ENCODE assay signal across 8 cellular contexts in genomic region chr10:91006752-91007346, GRCh38.
DNase-seq lines count a peak whose midpoint lies in the region; ATAC-seq, FAIRE-seq and TF ChIP-seq lines count a peak whose summit lies in the region.

No MANE protein-coding gene starts in this region.

- no peaks in the 10 kb centered on the region for H3K36me3 Mint-ChIP-seq in activated CD8-positive, alpha-beta memory T cell treated with anti-CD3 and anti-CD28 coated beads, Interleukin-2, amount 10 ng/mL, durations not matched to agents 7 days and 5 days
- H3K36me3 Mint-ChIP-seq in T-helper 17 cell (ENCODE audit: low read depth) (no peaks in the 10 kb centered on the region), chondrocyte (ENCODE audit: low read depth) (no peaks in the 10 kb centered on the region)

- no peaks in the 10 kb centered on the region for H3K9me3 ChIP-seq in T-helper 17 cell (ENCODE audit: control insufficient read depth, low read length, poor library complexity, severe bottlenecking)

- peak overlapping the region; percentile 33 for H3K4me3 Mint-ChIP-seq in activated CD8-positive, alpha-beta memory T cell treated with anti-CD3 and anti-CD28 coated beads, Interleukin-2, amount 10 ng/mL, durations not matched to agents 7 days and 5 days
- peak overlapping the region; percentile 21 for H3K4me3 Mint-ChIP-seq in T-helper 17 cell
- H3K4me3 Mint-ChIP-seq in stimulated activated naive CD8-positive, alpha-beta T cell treated with anti-CD3 and anti-CD28 coated beads, Interleukin-15, amount 100 ng/mL, for 72 hours: peak overlapping the region; percentile 54 to 61
- H3K4me3 Mint-ChIP-seq in chondrocyte (ENCODE audit: unreplicated experiment): no peak overlapping the region

- CTCF ChIA-PET in activated CD8-positive, alpha-beta memory T cell treated with anti-CD3 and anti-CD28 coated beads, Interleukin-2, amount 10 ng/mL, durations not matched to agents 7 days and 5 days (lab: Charles Lee): interaction anchor here (0.5 to 3.3 kb wide), 30 partner anchors 11 to 628 kb away, joined by 3 to 59 read pairs (median 4); no protein-coding TSS in a partner anchor

- DNase-seq in activated CD8-positive, alpha-beta memory T cell treated with anti-CD3 and anti-CD28 coated beads, Interleukin-2, amount 10 ng/mL, durations not matched to agents 7 days and 5 days: no peak
- no peak for DNase-seq in activated CD8-positive, alpha-beta memory T cell treated with anti-CD3 and anti-CD28 coated beads, Interleukin-2, amount 50 U/mL, for 4 hours
- DNase-seq in T-helper 17 cell (no peak), chondrocyte (ENCODE audit: low spot score) (no peak), NCI-H146 (lab: John Stamatoyannopoulos, UW) (no peak), H54 (ENCODE audit: insufficient read length, low spot score) (no peak)
- peak in 1 of 2 donors; percentile 20 for DNase-seq in stimulated activated naive CD8-positive, alpha-beta T cell treated with anti-CD3 and anti-CD28 coated beads, Interleukin-15, amount 100 ng/mL, for 72 hours

- H3K4me1 Mint-ChIP-seq in activated CD8-positive, alpha-beta memory T cell treated with anti-CD3 and anti-CD28 coated beads, Interleukin-2, amount 10 ng/mL, durations not matched to agents 7 days and 5 days: peaks cover 31% of the 10 kb centered on the region
- H3K4me1 Mint-ChIP-seq in T-helper 17 cell (peaks cover 21% of the 10 kb centered on the region), chondrocyte (ENCODE audit: low read depth) (peaks cover 27% of the 10 kb centered on the region)
- H3K4me1 Mint-ChIP-seq in stimulated activated naive CD8-positive, alpha-beta T cell treated with anti-CD3 and anti-CD28 coated beads, Interleukin-15, amount 100 ng/mL, for 72 hours: peaks cover 53% of the 10 kb centered on the region

- TF ChIP-seq CTCF in chondrocyte (IDR thresholded peaks at IDR 0.05): no peak

- no peak for TF ChIP-seq POLR2A in H54 (IDR thresholded peaks at IDR 0.05; ENCODE audit: low read depth, low read length)

- H3K27me3 Mint-ChIP-seq in activated CD8-positive, alpha-beta memory T cell treated with anti-CD3 and anti-CD28 coated beads, Interleukin-2, amount 10 ng/mL, durations not matched to agents 7 days and 5 days: peaks cover 40% of the 10 kb centered on the region
- peaks cover 13% of the 10 kb centered on the region for H3K27me3 Mint-ChIP-seq in T-helper 17 cell
- H3K27me3 Mint-ChIP-seq in stimulated activated naive CD8-positive, alpha-beta T cell treated with anti-CD3 and anti-CD28 coated beads, Interleukin-15, amount 100 ng/mL, for 72 hours: peaks cover 34% of the 10 kb centered on the region
- H3K27me3 Mint-ChIP-seq in chondrocyte (ENCODE audit: low read depth): no peaks in the 10 kb centered on the region

- peak overlapping the region; percentile 66 for H3K27ac Mint-ChIP-seq in activated CD8-positive, alpha-beta memory T cell treated with anti-CD3 and anti-CD28 coated beads, Interleukin-2, amount 10 ng/mL, durations not matched to agents 7 days and 5 days
- peak overlapping the region; percentile 24 for H3K27ac Mint-ChIP-seq in T-helper 17 cell
- peak overlapping the region in 1 of 2 donors; percentile 22 for H3K27ac Mint-ChIP-seq in stimulated activated naive CD8-positive, alpha-beta T cell treated with anti-CD3 and anti-CD28 coated beads, Interleukin-15, amount 100 ng/mL, for 72 hours
- no peak overlapping the region for H3K27ac Mint-ChIP-seq in chondrocyte (ENCODE audit: unreplicated experiment)

- no peak for FAIRE-seq in H54 (lab: Jason Lieb, UNC)

- peak; percentile 82 for ATAC-seq in activated CD8-positive, alpha-beta memory T cell treated with anti-CD3 and anti-CD28 coated beads, Interleukin-2, amount 10 ng/mL, durations not matched to agents 7 days and 5 days
- ATAC-seq in HG02840 (IDR thresholded peaks at IDR 0.05; ENCODE audit: low FRiP score, unreplicated experiment) (peak; percentile 83), T-helper 17 cell (peak; percentile 65)
- ATAC-seq in stimulated activated naive CD8-positive, alpha-beta T cell treated with anti-CD3 and anti-CD28 coated beads, Interleukin-15, amount 100 ng/mL, for 72 hours: peak; percentile 92

- no peaks in the 10 kb centered on the region for H3K9me3 Mint-ChIP-seq in activated CD8-positive, alpha-beta memory T cell treated with anti-CD3 and anti-CD28 coated beads, Interleukin-2, amount 10 ng/mL, durations not matched to agents 7 days and 5 days (ENCODE audit: low read depth)
- H3K9me3 Mint-ChIP-seq in stimulated activated naive CD8-positive, alpha-beta T cell treated with anti-CD3 and anti-CD28 coated beads, Interleukin-15, amount 100 ng/mL, for 72 hours: no peaks in the 10 kb centered on the region
- no peaks in the 10 kb centered on the region for H3K9me3 Mint-ChIP-seq in chondrocyte (ENCODE audit: low read depth)
